ENCODE assay signal across 10 cellular contexts in genomic region chr10:86599729-86600128, GRCh38. TPM values are rescaled to one million over a fixed set of nuclear protein-coding genes. Genes with fewer than 3 reads are reported as not detected.
DNase-seq lines count a peak whose midpoint lies in the region; ATAC-seq lines count a peak whose summit lies in the region.
"Had no signal": no experiment of that assay in that cellular context is flagged by ENCODE, and none has a peak within 500 bp of the region (broad histone marks: within the 10 kb centered on the region; RNA-seq: fewer than 3 reads in every experiment).

No MANE protein-coding gene starts in this region.

- POLR2A ChIA-PET in activated CD8-positive, alpha-beta T cell treated with anti-CD3 and anti-CD28 coated beads, Interleukin-2, amount 10 ng/mL, durations not matched to agents 7 days and 5 days (lab: Charles Lee) = interaction anchor here (1.2 kb wide), 1 partner anchor 62 kb away, joined by 4 read pairs; no protein-coding TSS in a partner anchor

- H3K9me3 Mint-ChIP-seq in stimulated activated naive CD8-positive, alpha-beta T cell treated with anti-CD3 and anti-CD28 coated beads, Interleukin-15, amount 100 ng/mL, for 72 hours = no peaks in the 10 kb centered on the region
- H3K9me3 Mint-ChIP-seq in activated CD8-positive, alpha-beta T cell treated with anti-CD3 and anti-CD28 coated beads, Interleukin-2, amount 10 ng/mL, durations not matched to agents 7 days and 5 days (ENCODE audit: insufficient read depth) = no peaks in the 10 kb centered on the region

- H3K36me3 Mint-ChIP-seq in activated CD8-positive, alpha-beta T cell treated with anti-CD3 and anti-CD28 coated beads, Interleukin-2, amount 10 ng/mL, durations not matched to agents 7 days and 5 days (ENCODE audit: low read depth) = no peaks in the 10 kb centered on the region

- H3K4me3 Mint-ChIP-seq in stimulated activated naive CD8-positive, alpha-beta T cell treated with anti-CD3 and anti-CD28 coated beads, Interleukin-15, amount 100 ng/mL, for 72 hours = no peak overlapping the region
- H3K4me3 Mint-ChIP-seq in activated CD8-positive, alpha-beta T cell treated with anti-CD3 and anti-CD28 coated beads, Interleukin-2, amount 10 ng/mL, durations not matched to agents 7 days and 5 days = no peak overlapping the region

- H3K27me3 Mint-ChIP-seq in stimulated activated naive CD8-positive, alpha-beta T cell treated with anti-CD3 and anti-CD28 coated beads, Interleukin-15, amount 100 ng/mL, for 72 hours = peaks cover 6% of the 10 kb centered on the region
- peaks cover 7% of the 10 kb centered on the region for H3K27me3 Mint-ChIP-seq in activated CD8-positive, alpha-beta T cell treated with anti-CD3 and anti-CD28 coated beads, Interleukin-2, amount 10 ng/mL, durations not matched to agents 7 days and 5 days (ENCODE audit: low read depth)

- DNase-seq in stimulated activated naive CD8-positive, alpha-beta T cell treated with anti-CD3 and anti-CD28 coated beads, Interleukin-15, amount 100 ng/mL, for 72 hours = no peak
- no peak for DNase-seq in stimulated activated naive CD8-positive, alpha-beta T cell treated with anti-CD3 and anti-CD28 coated beads, Interleukin-15, Interleukin-2, amounts not matched to agents 100 U/mL and 50 U/mL, for 24 hours
- peak; percentile 30 for DNase-seq in activated CD8-positive, alpha-beta T cell treated with anti-CD3 and anti-CD28 coated beads, Interleukin-2, amount 10 ng/mL, durations not matched to agents 7 days and 5 days
- DNase-seq in activated CD8-positive, alpha-beta memory T cell treated with anti-CD3 and anti-CD28 coated beads, Interleukin-2, amount 50 U/mL, for 48 hours = no peak
- DNase-seq in NCI-H187 (lab: John Stamatoyannopoulos, UW) = no peak
- DNase-seq: esophagus squamous epithelium had no signal

- peak; percentile 37 for ATAC-seq in stimulated activated naive CD8-positive, alpha-beta T cell treated with anti-CD3 and anti-CD28 coated beads, Interleukin-15, amount 100 ng/mL, for 72 hours
- ATAC-seq in stimulated activated naive CD8-positive, alpha-beta T cell treated with anti-CD3 and anti-CD28 coated beads, Interleukin-15, Interleukin-2, amounts not matched to agents 100 U/mL and 50 U/mL, for 24 hours = no peak
- ATAC-seq in HG03175 (IDR thresholded peaks at IDR 0.05; ENCODE audit: unreplicated experiment) = peak; percentile 86
- peak; percentile 39 for ATAC-seq in activated CD8-positive, alpha-beta T cell treated with anti-CD3 and anti-CD28 coated beads, Interleukin-2, amount 10 ng/mL, durations not matched to agents 7 days and 5 days
- no peak for ATAC-seq in HG02981 (IDR thresholded peaks at IDR 0.05; ENCODE audit: unreplicated experiment)
- no peak for ATAC-seq in HG02840 (IDR thresholded peaks at IDR 0.05; ENCODE audit: low FRiP score, unreplicated experiment)

- H3K27ac Mint-ChIP-seq in stimulated activated naive CD8-positive, alpha-beta T cell treated with anti-CD3 and anti-CD28 coated beads, Interleukin-15, amount 100 ng/mL, for 72 hours = no peak overlapping the region
- H3K27ac Mint-ChIP-seq in activated CD8-positive, alpha-beta T cell treated with anti-CD3 and anti-CD28 coated beads, Interleukin-2, amount 10 ng/mL, durations not matched to agents 7 days and 5 days = no peak overlapping the region

- no peaks in the 10 kb centered on the region for H3K4me1 Mint-ChIP-seq in stimulated activated naive CD8-positive, alpha-beta T cell treated with anti-CD3 and anti-CD28 coated beads, Interleukin-15, amount 100 ng/mL, for 72 hours
- H3K4me1 Mint-ChIP-seq in activated CD8-positive, alpha-beta T cell treated with anti-CD3 and anti-CD28 coated beads, Interleukin-2, amount 10 ng/mL, durations not matched to agents 7 days and 5 days (ENCODE audit: low read depth) = no peaks in the 10 kb centered on the region

- CTCF ChIA-PET in activated CD8-positive, alpha-beta T cell treated with anti-CD3 and anti-CD28 coated beads, Interleukin-2, amount 10 ng/mL, durations not matched to agents 7 days and 5 days (lab: Charles Lee) = no interaction called here

RNA-seq across cellular contexts. Expression of gene OPN4, which starts 54.6 kb away (rescaled TPM):
- total RNA-seq in activated CD8-positive, alpha-beta T cell treated with anti-CD3 and anti-CD28 coated beads, Interleukin-2, amount 10 ng/mL, durations not matched to agents 7 days and 5 days = not detected
- total RNA-seq: activated CD8-positive, alpha-beta memory T cell treated with anti-CD3 and anti-CD28 coated beads for 36 hours; esophagus squamous epithelium had no signal

Comparison
In these comparisons a context has a peak if more than half of its experiments do, and no peak if none do; other contexts are left out.
1. ATAC-seq: peak in stimulated activated naive CD8-positive, alpha-beta T cell treated with anti-CD3 and anti-CD28 coated beads, Interleukin-15, amount 100 ng/mL, for 72 hours (single experiment), HG03175 (single experiment) and activated CD8-positive, alpha-beta T cell treated with anti-CD3 and anti-CD28 coated beads, Interleukin-2, amount 10 ng/mL, durations not matched to agents 7 days and 5 days (single experiment); none in stimulated activated naive CD8-positive, alpha-beta T cell treated with anti-CD3 and anti-CD28 coated beads, Interleukin-15, Interleukin-2, amounts not matched to agents 100 U/mL and 50 U/mL, for 24 hours (single experiment), HG02981 (single experiment) and HG02840 (single experiment).